15 cellular contexts compared by ENCODE assay signal in genomic region chrX:103879339-103879738, GRCh38. TPM values are rescaled to one million over a fixed set of nuclear protein-coding genes. Genes with fewer than 3 reads are reported as not detected.
DNase-seq lines count a peak whose midpoint lies in the region; ATAC-seq and TF ChIP-seq lines count a peak whose summit lies in the region.
"Had no signal": no experiment of that assay in that cellular context is flagged by ENCODE, and none has a peak within 500 bp of the region (broad histone marks: within the 10 kb centered on the region; RNA-seq: fewer than 3 reads in every experiment).

No MANE protein-coding gene starts in this region.

- peaks cover 7% of the 10 kb centered on the region for H3K4me1 ChIP-seq in mesodermal cell (ENCODE audit: control insufficient read depth, insufficient read depth, low read length, poor library complexity, severe bottlenecking)
- H3K4me1 ChIP-seq in suprapubic skin = no peaks in the 10 kb centered on the region
- no peaks in the 10 kb centered on the region for H3K4me1 ChIP-seq in left lung
- H3K4me1 ChIP-seq: BLaER1 had no signal

- ATAC-seq in left lung = no peak
- ATAC-seq: activated naive CD4-positive, alpha-beta T cell treated with anti-CD3 and anti-CD28 coated beads, Interleukin-2, amount 50 U/mL, for 72 hours had no signal

- H3K27me3 ChIP-seq in suprapubic skin = no peaks in the 10 kb centered on the region
- no peaks in the 10 kb centered on the region for H3K27me3 ChIP-seq in left lung
- H3K27me3 ChIP-seq: BLaER1 had no signal

- no peaks in the 10 kb centered on the region for H3K36me3 ChIP-seq in mesodermal cell (ENCODE audit: control insufficient read depth, insufficient read depth, low read length)
- no peaks in the 10 kb centered on the region for H3K36me3 ChIP-seq in suprapubic skin
- H3K36me3 ChIP-seq in left lung = no peaks in the 10 kb centered on the region
- H3K36me3 ChIP-seq: BLaER1 had no signal

- H3K9me3 ChIP-seq in mesodermal cell (ENCODE audit: control insufficient read depth, low read length) (no peaks in the 10 kb centered on the region), suprapubic skin (no peaks in the 10 kb centered on the region), left lung (no peaks in the 10 kb centered on the region)
- H3K9me3 ChIP-seq: BLaER1 had no signal

- in situ Hi-C loops in GM13976 (cut with MboI; ENCODE audit: low sequenced_read_pairs, unreplicated experiment) = no loop called here

- H3K4me3 ChIP-seq in cardiac fibroblast (replicated peaks in 1 of 2; ENCODE audit: low read depth in 2 of 2, low read length in 2 of 2) (no peak overlapping the region), mesodermal cell (ENCODE audit: extremely low read depth, insufficient read depth, low read length, poor library complexity, severe bottlenecking) (no peak overlapping the region), suprapubic skin (no peak overlapping the region), left lung (no peak overlapping the region)
- H3K4me3 ChIP-seq: BLaER1 had no signal

- H3K27ac ChIP-seq in mesodermal cell (ENCODE audit: low read depth, low read length, severe bottlenecking) (peak overlapping the region; percentile 85), suprapubic skin (no peak overlapping the region), left lung (no peak overlapping the region)
- H3K27ac ChIP-seq: BLaER1 had no signal

- no peak for TF ChIP-seq EP300 in suprapubic skin (IDR thresholded peaks at IDR 0.05)

- intact Hi-C loops in left lung (cut with DNase I) = no loop called here

- TF ChIP-seq CTCF in cardiac fibroblast (IDR thresholded peaks at IDR 0.05; ENCODE audit: low read depth, low read length) (no peak), suprapubic skin (IDR thresholded peaks at IDR 0.05) (no peak), left lung (IDR thresholded peaks at IDR 0.05) (no peak), GM13976 (IDR thresholded peaks at IDR 0.05; ENCODE audit: borderline replicate concordance, control extremely low read depth, extremely low read depth, insufficient read depth, missing control alignments) (no peak)

- DNase-seq in AG08396 (ENCODE audit: low spot score) = peak; percentile 12
- peak; percentile 41 for DNase-seq in HS-5 (ENCODE audit: low read depth)
- DNase-seq in cardiac fibroblast (ENCODE audit: low read depth in 2 of 2) = peak; percentile 28 to 49
- DNase-seq in NCI-H2029 treated with DMSO at 0.1 percent for 48 hours (lab: John Stamatoyannopoulos, UW) = no peak
- no peak for DNase-seq in suprapubic skin (ENCODE audit: low spot score in 2 of 2)
- no peak for DNase-seq in left lung
- no peak for DNase-seq in GM13976 (ENCODE audit: low spot score)
- DNase-seq: activated B cell treated with CpG ODN at 0.5 μM for 24 hours; activated CD8-positive, alpha-beta memory T cell treated with anti-CD3 and anti-CD28 coated beads, Interleukin-2, amount 50 U/mL, for 4 hours; DMS79 treated with DMSO at 0.1 percent for 48 hours; MV-4-11; occipital lobe had no signal

- TF ChIP-seq POLR2A in suprapubic skin (IDR thresholded peaks at IDR 0.05) = no peak

- 78% methylated on average over 1 of the region's 2 CpGs; no CpG with 5 or more reads in 1 of the 2 experiments for WGBS in mesodermal cell (ENCODE audit: insufficient coverage in 2 of 2), 2 experiments
- WGBS in suprapubic skin = 69% methylated on average over 2 of the region's 2 CpGs

RNA-seq across cellular contexts. Expression of gene RAB9B, which starts 47.3 kb away (rescaled TPM):
- polyA plus RNA-seq in mesodermal cell (2013, experiment 1 of 2) = 0.70 TPM
- polyA plus RNA-seq in mesodermal cell (2013, experiment 2 of 2) = 1.1 TPM
- total RNA-seq in suprapubic skin (1 to 10 TPM in 1 of 4 donors, under 1 TPM in 3; 0.16 to 2.1 (median 0.53) TPM), left lung (1 to 10 TPM in 1 of 2 donors, under 1 TPM in 1; 0.93 to 1.6 TPM)

Comparison
In these comparisons a context has a peak if more than half of its experiments do, and no peak if none do; other contexts are left out.
1. DNase-seq: peak in AG08396 (single experiment), HS-5 (single experiment) and cardiac fibroblast (2 of 2); none in NCI-H2029 treated with DMSO at 0.1 percent for 48 hours (single experiment), suprapubic skin (0 of 2), left lung (0 of 2) and GM13976 (single experiment).